Comparison of ENCODE assay signal across 8 cellular contexts in genomic region chr14:22200977-22201605, GRCh38.
DNase-seq lines count a peak whose midpoint lies in the region; ATAC-seq, FAIRE-seq and TF ChIP-seq lines count a peak whose summit lies in the region.

No MANE protein-coding gene starts in this region.

- TF ChIP-seq CTCF in BJ (IDR thresholded peaks at IDR 0.05; ENCODE audit: insufficient read depth, low read depth, low read length), result peak; percentile 71

- DNase-seq in BJ (ENCODE audit: low read depth), result no peak
- peak; percentile 79 for DNase-seq in NCI-H2171 treated with DMSO at 0.1 percent for 48 hours (lab: John Stamatoyannopoulos, UW)
- DNase-seq in amniotic epithelial cell (ENCODE audit: low read depth), result peak; percentile 53
- peak; percentile 14 to 27 (median 20) for DNase-seq in immature natural killer cell
- peak; percentile 68 for DNase-seq in urothelium cell line (ENCODE audit: low spot score)

- POLR2A ChIA-PET in BJ (lab: Charles Lee), result no interaction called here

- H3K4me3 ChIP-seq in BJ (ENCODE audit: low read depth, low read length), result no peak overlapping the region

- no peaks in the 10 kb centered on the region for H3K4me1 Mint-ChIP-seq in immature natural killer cell

- ATAC-seq in GM18867 (IDR thresholded peaks at IDR 0.05; ENCODE audit: unreplicated experiment), result peak; percentile 66
- no peak for ATAC-seq in HG03045 (IDR thresholded peaks at IDR 0.05; ENCODE audit: unreplicated experiment)
- ATAC-seq in HG02623 (IDR thresholded peaks at IDR 0.05; ENCODE audit: unreplicated experiment), result no peak

- CTCF ChIA-PET in BJ (lab: Yijun Ruan, JAX), result interaction anchor here (1.0 to 1.9 kb wide), 7 partner anchors 11 to 106 kb away, joined by 3 to 10 read pairs (median 4); no protein-coding TSS in a partner anchor

- H3K36me3 Mint-ChIP-seq in immature natural killer cell, result peaks cover 0 to 5% (median 4%) of the 10 kb centered on the region in 3 donors

- H3K27ac Mint-ChIP-seq in immature natural killer cell, result no peak overlapping the region

- FAIRE-seq in urothelium cell line (lab: Jason Lieb, UNC), result no peak

- no peaks in the 10 kb centered on the region for H3K27me3 ChIP-seq in BJ (ENCODE audit: control insufficient read depth, insufficient read depth, low read length)

- H3K4me3 Mint-ChIP-seq in immature natural killer cell, result no peak overlapping the region

- H3K36me3 ChIP-seq in BJ (ENCODE audit: control insufficient read depth, insufficient read depth, low read length), result no peaks in the 10 kb centered on the region

- peaks cover 0 to 6% (median 2%) of the 10 kb centered on the region in 6 donors for H3K9me3 Mint-ChIP-seq in immature natural killer cell

- H3K27me3 Mint-ChIP-seq in immature natural killer cell (ENCODE audit: low read depth in 3 of 3), result peaks cover 0 to 3% (median 3%) of the 10 kb centered on the region in 3 donors
